In genomic region chr5:38515648-38516047, GRCh38 we compare ENCODE assay signal across 11 cellular contexts. TPM values are rescaled to one million over a fixed set of nuclear protein-coding genes. Genes with fewer than 3 reads are reported as not detected.
DNase-seq lines count a peak whose midpoint lies in the region; TF ChIP-seq lines count a peak whose summit lies in the region.
"Had no signal": no experiment of that assay in that cellular context is flagged by ENCODE, and none has a peak within 500 bp of the region (broad histone marks: within the 10 kb centered on the region; RNA-seq: fewer than 3 reads in every experiment).

No MANE protein-coding gene starts in this region.

- H4K20me1 ChIP-seq in smooth muscle cell (ENCODE audit: low read depth): no peaks in the 10 kb centered on the region

- H4K8ac ChIP-seq in neuronal stem cell (ENCODE audit: low read depth, low read length): no peak overlapping the region

- H2BK15ac ChIP-seq in neuronal stem cell (ENCODE audit: low read length): no peak overlapping the region

- in situ Hi-C loops in SK-MEL-5 (cut with HindIII; ENCODE audit: low pct_unique_long_range_greater_than_20kb, low sequenced_read_pairs): no loop called here

- no peak overlapping the region for H3K9ac ChIP-seq in smooth muscle cell (ENCODE audit: low read depth)
- H3K9ac ChIP-seq in neuronal stem cell (ENCODE audit: low read depth, low read length, poor library complexity): no peak overlapping the region

- no peak overlapping the region for H2BK12ac ChIP-seq in neuronal stem cell (ENCODE audit: low read length)

- no peak overlapping the region for H3K4ac ChIP-seq in neuronal stem cell (ENCODE audit: low read length)

- DNase-seq in NCI-H2196 (lab: John Stamatoyannopoulos, UW; ENCODE audit: unreplicated experiment) (peak; percentile 27), NCI-H2196 treated with DMSO at 0.1 percent for 48 hours (lab: John Stamatoyannopoulos, UW; ENCODE audit: unreplicated experiment) (no peak), SK-MEL-5 (ENCODE audit: low read depth, low spot score) (peak; percentile 69), foreskin fibroblast (peak in 1 of 2 donors; percentile 41), smooth muscle cell (lab: John Stamatoyannopoulos, UW; ENCODE audit: unreplicated experiment) (no peak), neuronal stem cell (ENCODE audit: low spot score) (no peak)
- no peak for DNase-seq in activated CD8-positive, alpha-beta memory T cell treated with anti-CD3 and anti-CD28 coated beads, Interleukin-2, amount 50 U/mL, for 4 hours
- no peak for DNase-seq in activated naive CD4-positive, alpha-beta T cell treated with anti-CD3 and anti-CD28 coated beads, Interleukin-2, amount 50 U/mL, for 16 hours
- DNase-seq: C1 segment of cervical spinal cord; NCI-H1417 treated with DMSO at 0.1 percent for 48 hours; stimulated activated naive B cell treated with anti-CD40 and anti-IgM and Interleukin-4, amounts not matched to agents 10 μg/mL and 1 μg/mL and 100 μg/mL, for 72 hours had no signal

- H3K27ac ChIP-seq in smooth muscle cell (ENCODE audit: low read depth) (no peak overlapping the region), neuronal stem cell (replicated peaks; ENCODE audit: low read length) (no peak overlapping the region)

- H3K79me1 ChIP-seq in neuronal stem cell (ENCODE audit: low read depth, low read length): no peaks in the 10 kb centered on the region

- peaks cover 3% of the 10 kb centered on the region for H3K79me2 ChIP-seq in smooth muscle cell (ENCODE audit: low read depth)

- H3K27me3 ChIP-seq in smooth muscle cell (ENCODE audit: low read depth) (no peaks in the 10 kb centered on the region), neuronal stem cell (ENCODE audit: control insufficient read depth in 3 of 3, insufficient read depth in 3 of 3, low read depth in 1 of 3, low read length in 3 of 3) (no peaks in the 10 kb centered on the region)

- TF ChIP-seq CTCF in foreskin fibroblast (IDR thresholded peaks at IDR 0.05; ENCODE audit: low read depth, low read length) (peak; percentile 74), smooth muscle cell (IDR thresholded peaks at IDR 0.05; ENCODE audit: borderline replicate concordance, insufficient read depth, poor library complexity, severe bottlenecking) (peak; percentile 20)

- H3K9me3 ChIP-seq in smooth muscle cell (replicated peaks; ENCODE audit: low read depth) (no peaks in the 10 kb centered on the region), neuronal stem cell (replicated peaks in 1 of 2; ENCODE audit: control insufficient read depth in 2 of 2, insufficient read depth in 1 of 2, low read depth in 1 of 2, low read length in 2 of 2) (peaks cover 0 to 20% of the 10 kb centered on the region in 2 donors)

- H2BK120ac ChIP-seq in neuronal stem cell (ENCODE audit: low read depth, low read length): no peak overlapping the region

- H3K4me1 ChIP-seq in smooth muscle cell (ENCODE audit: low read depth): no peaks in the 10 kb centered on the region
- no peaks in the 10 kb centered on the region for H3K4me1 ChIP-seq in neuronal stem cell (ENCODE audit: control insufficient read depth in 2 of 2, insufficient read depth in 1 of 2, low read depth in 1 of 2, low read length in 2 of 2)

- H3K4me3 ChIP-seq in foreskin fibroblast (ENCODE audit: low read depth in 1 of 2, low read length in 2 of 2): no peak overlapping the region
- H3K4me3 ChIP-seq in smooth muscle cell: no peak overlapping the region
- no peak overlapping the region for H3K4me3 ChIP-seq in neuronal stem cell (ENCODE audit: low read length in 2 of 2)

- no peak overlapping the region for H2BK5ac ChIP-seq in neuronal stem cell (ENCODE audit: low read length)

- no peak overlapping the region for H3K23ac ChIP-seq in neuronal stem cell (ENCODE audit: low read depth, low read length, poor library complexity)

- H3K36me3 ChIP-seq in smooth muscle cell (ENCODE audit: low read depth): no peaks in the 10 kb centered on the region
- peaks cover 0 to 90% of the 10 kb centered on the region in 2 donors for H3K36me3 ChIP-seq in neuronal stem cell (replicated peaks in 1 of 2; ENCODE audit: control insufficient read depth in 2 of 2, insufficient read depth in 2 of 2, low read length in 2 of 2)

- no peak overlapping the region for H3K4me2 ChIP-seq in smooth muscle cell
- no peak overlapping the region for H3K4me2 ChIP-seq in neuronal stem cell (ENCODE audit: insufficient read depth, low read length, poor library complexity, severe bottlenecking)

- no peak overlapping the region for H3K18ac ChIP-seq in neuronal stem cell (ENCODE audit: low read length)

- no peak overlapping the region for H2AK5ac ChIP-seq in neuronal stem cell (ENCODE audit: low read depth, low read length)

- no peak overlapping the region for H4K91ac ChIP-seq in neuronal stem cell (ENCODE audit: low read depth, low read length, poor library complexity)

- H3K14ac ChIP-seq in neuronal stem cell (ENCODE audit: low read length): no peak overlapping the region

- H2AFZ ChIP-seq in smooth muscle cell (ENCODE audit: low read depth) (no peak overlapping the region), neuronal stem cell (ENCODE audit: low read length) (no peak overlapping the region)

- no peaks in the 10 kb centered on the region for H3F3A ChIP-seq in smooth muscle cell (ENCODE audit: low read depth)

- 75% methylated on average over 2 of the region's 2 CpGs for WGBS in smooth muscle cell (ENCODE audit: low lambda C conversion rate)
- no CpG with 5 or more reads among the region's 2 CpGs for WGBS in neuronal stem cell (ENCODE audit: extremely low coverage in 2 of 2, insufficient read length in 2 of 2, insufficient replicate concordance in 1 of 2), 2 donors

RNA-seq across cellular contexts. Expression of gene LIFR, which starts 40.8 kb away (rescaled TPM):
- 7.1 and 7.5 TPM in 2 replicates for total RNA-seq in SK-MEL-5 (2014; rRNA removed; shearing (Covaris generic))
- polyA plus RNA-seq in SK-MEL-5 (2015; cell fraction: cytosol; rRNA removed): 3.0 and 4.6 TPM in 2 replicates
- 6.1 and 6.3 TPM in 2 replicates for polyA plus RNA-seq in SK-MEL-5 (2015; cell fraction: nucleus; rRNA removed)
- total RNA-seq in smooth muscle cell: 29.2 and 38.9 TPM in 2 replicates
- polyA plus RNA-seq in smooth muscle cell: 14.3 and 17.7 TPM in 2 replicates
- 2.1 TPM for polyA plus RNA-seq in neuronal stem cell (2013, experiment 1 of 2)
- 2.0 TPM for polyA plus RNA-seq in neuronal stem cell (2013, experiment 2 of 2)

Comparison
In these comparisons a context has a peak if more than half of its experiments do, and no peak if none do; other contexts are left out.
1. DNase-seq: peak in NCI-H2196 (single experiment) and SK-MEL-5 (single experiment); none in NCI-H2196 treated with DMSO at 0.1 percent for 48 hours (single experiment), smooth muscle cell (single experiment), activated CD8-positive, alpha-beta memory T cell treated with anti-CD3 and anti-CD28 coated beads, Interleukin-2, amount 50 U/mL, for 4 hours (single experiment), neuronal stem cell (single experiment) and activated naive CD4-positive, alpha-beta T cell treated with anti-CD3 and anti-CD28 coated beads, Interleukin-2, amount 50 U/mL, for 16 hours (single experiment).